8 cellular contexts compared by ENCODE assay signal in genomic region chr7:100430450-100431285, GRCh38. TPM values are rescaled to one million over a fixed set of nuclear protein-coding genes. Genes with fewer than 3 reads are reported as not detected.
DNase-seq lines count a peak whose midpoint lies in the region; ATAC-seq and TF ChIP-seq lines count a peak whose summit lies in the region.

No MANE protein-coding gene starts in this region.

- intact Hi-C loops in esophagus squamous epithelium (cut with DNase I), result no loop called here

- peak overlapping the region; percentile 80 for H3K4me3 ChIP-seq in AG09309 (ENCODE audit: control insufficient read depth, low read depth, low read length)
- peak overlapping the region; percentile 85 to 97 (median 88) for H3K4me3 ChIP-seq in esophagus squamous epithelium
- H3K4me3 ChIP-seq in neuron (ENCODE audit: low read length), result peak overlapping the region; percentile 71

- H3K27ac Mint-ChIP-seq in activated CD8-positive, alpha-beta T cell treated with anti-CD3 and anti-CD28 coated beads, Interleukin-2, amount 10 ng/mL, durations not matched to agents 7 days and 5 days, result peak overlapping the region; percentile 97

- DNase-seq in AG09309 (ENCODE audit: low read depth) (no peak), esophagus squamous epithelium (lab: John Stamatoyannopoulos, UW) (no peak), NCI-H2029 (lab: John Stamatoyannopoulos, UW) (no peak)
- DNase-seq in activated CD8-positive, alpha-beta T cell treated with anti-CD3 and anti-CD28 coated beads, Interleukin-2, amount 10 ng/mL, durations not matched to agents 7 days and 5 days, result no peak

- POLR2A ChIA-PET in activated CD8-positive, alpha-beta T cell treated with anti-CD3 and anti-CD28 coated beads, Interleukin-2, amount 10 ng/mL, durations not matched to agents 7 days and 5 days (lab: Charles Lee), result interaction anchor here (0.8 to 2.4 kb wide), 11 partner anchors 12 to 329 kb away, joined by 3 to 17 read pairs (median 3); partner anchors contain the start of genes AP4M1, FBXO24, LAMTOR4 and LRCH4

- H2AFZ ChIP-seq in neuron (ENCODE audit: low read depth, low read length), result no peak overlapping the region

- CTCF ChIA-PET in activated CD8-positive, alpha-beta T cell treated with anti-CD3 and anti-CD28 coated beads, Interleukin-2, amount 10 ng/mL, durations not matched to agents 7 days and 5 days (lab: Charles Lee), result interaction anchor here (1.0 to 2.3 kb wide), 3 partner anchors 14 to 421 kb away, joined by 3 to 6 read pairs (median 4); partner anchors contain the start of genes POP7 and SLC12A9

- H3K9me3 Mint-ChIP-seq in activated CD8-positive, alpha-beta T cell treated with anti-CD3 and anti-CD28 coated beads, Interleukin-2, amount 10 ng/mL, durations not matched to agents 7 days and 5 days (ENCODE audit: insufficient read depth), result peaks cover 3% of the 10 kb centered on the region

- no peak for TF ChIP-seq CTCF in AG09309 (IDR thresholded peaks at IDR 0.05; ENCODE audit: control insufficient read depth, insufficient read depth, low read depth, low read length, missing control alignments)
- no peak for TF ChIP-seq CTCF in esophagus squamous epithelium (IDR thresholded peaks at IDR 0.05)

- H3K9me3 ChIP-seq in esophagus squamous epithelium (no peaks in the 10 kb centered on the region), neuron (ENCODE audit: low read length) (no peaks in the 10 kb centered on the region)

- H3K27me3 ChIP-seq in esophagus squamous epithelium (no peaks in the 10 kb centered on the region), neuron (ENCODE audit: insufficient read depth, low read length) (no peaks in the 10 kb centered on the region)

- whole genome bisulfite sequencing in esophagus squamous epithelium, 2 donors, result 7 to 47% methylated on average over 3 to 7 of the region's 33 CpGs

- H3K4me1 ChIP-seq in esophagus squamous epithelium (peaks cover 28 to 67% (median 42%) of the 10 kb centered on the region in 3 donors), neuron (ENCODE audit: insufficient read depth, low read length) (peaks cover 29% of the 10 kb centered on the region)

- peak overlapping the region; percentile 88 for H3K4me3 Mint-ChIP-seq in activated CD8-positive, alpha-beta T cell treated with anti-CD3 and anti-CD28 coated beads, Interleukin-2, amount 10 ng/mL, durations not matched to agents 7 days and 5 days

- H3K27ac ChIP-seq in esophagus squamous epithelium, result peak overlapping the region; percentile 98 to 100 (median 100)

- peaks cover 62% of the 10 kb centered on the region for H3K36me3 Mint-ChIP-seq in activated CD8-positive, alpha-beta T cell treated with anti-CD3 and anti-CD28 coated beads, Interleukin-2, amount 10 ng/mL, durations not matched to agents 7 days and 5 days (ENCODE audit: low read depth)

- peaks cover 6% of the 10 kb centered on the region for H3K27me3 Mint-ChIP-seq in activated CD8-positive, alpha-beta T cell treated with anti-CD3 and anti-CD28 coated beads, Interleukin-2, amount 10 ng/mL, durations not matched to agents 7 days and 5 days (ENCODE audit: low read depth)

- peaks cover 55% of the 10 kb centered on the region for H3K4me1 Mint-ChIP-seq in activated CD8-positive, alpha-beta T cell treated with anti-CD3 and anti-CD28 coated beads, Interleukin-2, amount 10 ng/mL, durations not matched to agents 7 days and 5 days (ENCODE audit: low read depth)

- ATAC-seq in HG03095 (IDR thresholded peaks at IDR 0.05; ENCODE audit: unreplicated experiment) (peak; percentile 4), GM18498 (IDR thresholded peaks at IDR 0.05; ENCODE audit: unreplicated experiment) (no peak), GM19463 (IDR thresholded peaks at IDR 0.05; ENCODE audit: unreplicated experiment) (no peak)
- no peak for ATAC-seq in activated CD8-positive, alpha-beta T cell treated with anti-CD3 and anti-CD28 coated beads, Interleukin-2, amount 10 ng/mL, durations not matched to agents 7 days and 5 days

- TF ChIP-seq POLR2A in esophagus squamous epithelium (IDR thresholded peaks at IDR 0.05), result no peak

- H3K36me3 ChIP-seq in esophagus squamous epithelium (peaks cover 17 to 42% (median 17%) of the 10 kb centered on the region in 3 donors), neuron (ENCODE audit: insufficient read depth, low read length) (peaks cover 39% of the 10 kb centered on the region)

RNA-seq across cellular contexts. Expression of gene MEPCE, which starts 1.0 kb away (rescaled TPM):
- 10 to 100 TPM; 40.4 to 45.4 TPM for total RNA-seq in activated CD8-positive, alpha-beta T cell treated with anti-CD3 and anti-CD28 coated beads, Interleukin-2, amount 10 ng/mL, durations not matched to agents 7 days and 5 days
- total RNA-seq in esophagus squamous epithelium, result 10 to 100 TPM; 18.0 to 27.7 (median 23.4) TPM

RNA-seq across cellular contexts. Expression of gene ZCWPW1, which starts 2.2 kb away (rescaled TPM):
- total RNA-seq in activated CD8-positive, alpha-beta T cell treated with anti-CD3 and anti-CD28 coated beads, Interleukin-2, amount 10 ng/mL, durations not matched to agents 7 days and 5 days, result 1 to 10 TPM; 2.6 to 2.8 TPM
- 1 to 10 TPM in 2 of 4 donors, under 1 TPM in 2; 0.83 to 4.2 (median 1.5) TPM for total RNA-seq in esophagus squamous epithelium

RNA-seq across cellular contexts. Expression of gene PPP1R35, which starts 5.6 kb away (rescaled TPM):
- total RNA-seq in activated CD8-positive, alpha-beta T cell treated with anti-CD3 and anti-CD28 coated beads, Interleukin-2, amount 10 ng/mL, durations not matched to agents 7 days and 5 days, result 10 to 100 TPM; 84.0 to 90.1 TPM
- 10 to 100 TPM; 18.4 to 28.2 (median 26.4) TPM for total RNA-seq in esophagus squamous epithelium

RNA-seq across cellular contexts. Expression of gene SPACDR, which starts 33.4 kb away (rescaled TPM):
- total RNA-seq in activated CD8-positive, alpha-beta T cell treated with anti-CD3 and anti-CD28 coated beads, Interleukin-2, amount 10 ng/mL, durations not matched to agents 7 days and 5 days, result 1 to 10 TPM; 2.7 to 3.6 TPM
- not detected for total RNA-seq in esophagus squamous epithelium

RNA-seq across cellular contexts. Expression of gene TSC22D4, which starts 48.3 kb away (rescaled TPM):
- total RNA-seq in activated CD8-positive, alpha-beta T cell treated with anti-CD3 and anti-CD28 coated beads, Interleukin-2, amount 10 ng/mL, durations not matched to agents 7 days and 5 days, result 100 to 1,000 TPM; 129 to 132 TPM
- total RNA-seq in esophagus squamous epithelium, result 10 to 100 TPM; 29.2 to 65.0 (median 33.7) TPM
